ENCODE assay signal across 24 cellular contexts in the genomic region with DNA sequence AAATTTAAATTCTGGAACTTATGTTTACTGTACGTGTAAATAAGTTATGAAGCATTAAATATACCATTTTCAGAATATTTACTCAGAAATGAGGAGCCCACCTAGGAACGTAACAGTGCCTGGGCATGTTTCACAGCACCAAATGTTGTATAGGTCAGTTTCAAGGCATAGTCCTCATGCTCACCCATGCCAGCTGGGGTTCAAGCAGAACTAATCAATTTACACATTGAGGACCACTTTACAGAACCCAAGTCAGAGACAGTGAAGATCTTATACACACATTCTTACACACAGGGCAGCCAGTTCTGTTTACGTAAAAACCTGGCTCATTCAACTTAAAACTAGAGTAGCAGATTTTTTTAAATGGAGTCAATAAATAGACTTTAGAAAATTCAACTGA. TPM values are rescaled to one million over a fixed set of nuclear protein-coding genes. Genes with fewer than 3 reads are reported as not detected.
DNase-seq lines count a peak whose midpoint lies in the region; ATAC-seq and TF ChIP-seq lines count a peak whose summit lies in the region.
"Had no signal": no experiment of that assay in that cellular context is flagged by ENCODE, and none has a peak within 500 bp of the region (broad histone marks: within the 10 kb centered on the region; RNA-seq: fewer than 3 reads in every experiment).

No MANE protein-coding gene starts in this region.

- H4K91ac ChIP-seq in IMR-90 (ENCODE audit: insufficient read depth, low read depth, low read length) (no peak overlapping the region), mesenchymal stem cell (ENCODE audit: low read length) (no peak overlapping the region)

- DNase-seq in T-helper 1 cell (no peak), IMR-90 (no peak), T-helper 17 cell (no peak), mesenchymal stem cell (no peak), Peyer's patch (no peak)
- DNase-seq in activated CD4-positive, alpha-beta memory T cell treated with anti-CD3 and anti-CD28 coated beads, Interleukin-2, amount 10 ng/mL, durations not matched to agents 7 days and 5 days, result no peak
- DNase-seq: activated CD4-positive, alpha-beta T cell treated with anti-CD3 and anti-CD28 coated beads for 4 hours; activated gamma-delta T cell; central memory CD4-positive, alpha-beta T cell; DMS79 treated with DMSO at 0.1 percent for 48 hours; foreskin fibroblast; MG63; NCI-H2171 treated with DMSO at 0.1 percent for 48 hours; NCI-H82; occipital lobe; retina; stimulated activated CD4-positive, alpha-beta T cell treated with anti-CD3 and anti-CD28 coated beads, Interleukin-4, amount 100 ng/mL, for 4 hours; upper lobe of right lung had no signal

- BruUV-seq in IMR-90 (replicated peaks; lab: Mats Ljungman, UMichigan), result no TSS peak

- H2AK5ac ChIP-seq in IMR-90 (ENCODE audit: low read depth, low read length) (no peak overlapping the region), mesenchymal stem cell (ENCODE audit: low read length, severe bottlenecking) (no peak overlapping the region)

- TF ChIP-seq CTCF in IMR-90 (conservative IDR thresholded peaks at IDR 0.05; ENCODE audit: low read depth, low read length) (no peak), Peyer's patch (IDR thresholded peaks at IDR 0.05) (no peak)

- H2AK9ac ChIP-seq in IMR-90 (replicated peaks; ENCODE audit: low read depth, low read length, poor library complexity), result no peak overlapping the region

- TF ChIP-seq POLR2A in IMR-90 (IDR thresholded peaks at IDR 0.05; ENCODE audit: low read depth, low read length) (no peak), Peyer's patch (IDR thresholded peaks at IDR 0.05) (no peak)

- H2AFZ ChIP-seq in IMR-90 (replicated peaks; ENCODE audit: low read length, poor library complexity) (no peak overlapping the region), mesenchymal stem cell (ENCODE audit: low read depth, low read length) (no peak overlapping the region)

- no peak for TF ChIP-seq RAD21 in IMR-90 (IDR thresholded peaks at IDR 0.05; ENCODE audit: low read length)

- peaks cover 2% of the 10 kb centered on the region for H3K36me3 Mint-ChIP-seq in T-helper 1 cell treated with Interleukin-12 subunit alpha and Interleukin-12 subunit beta and Interleukin-4 antibody, amounts not matched to agents 30 μg/mL and 1 μg/mL, for 36 hours (ENCODE audit: low read depth)
- H3K36me3 Mint-ChIP-seq in T-helper 17 cell (ENCODE audit: low read depth), result peaks cover 4% of the 10 kb centered on the region
- H3K36me3 Mint-ChIP-seq in activated CD4-positive, alpha-beta memory T cell treated with anti-CD3 and anti-CD28 coated beads, Interleukin-2, amount 10 ng/mL, durations not matched to agents 7 days and 5 days (ENCODE audit: low read depth), result no peaks in the 10 kb centered on the region

- ATAC-seq in IMR-90 (ENCODE audit: low read depth), result no peak
- no peak for ATAC-seq in T-helper 17 cell
- ATAC-seq in GM19351 (IDR thresholded peaks at IDR 0.05; ENCODE audit: unreplicated experiment), result no peak
- ATAC-seq: HCT116, SK-N-SH treated with all-trans-retinoic acid at 6 μM for 48 hours, upper lobe of right lung had no signal

- H2BK15ac ChIP-seq in IMR-90 (ENCODE audit: low read depth, low read length) (peak overlapping the region; percentile 3; the same call in 1 of the 3 replicates), mesenchymal stem cell (ENCODE audit: low read depth, poor library complexity, severe bottlenecking) (no peak overlapping the region)

- 0 out of 2 replicates have a peak overlapping the region, but pooled peaks have one; percentile 56 for H3K4ac ChIP-seq in IMR-90 (ENCODE audit: low read depth, low read length)
- no peak overlapping the region for H3K4ac ChIP-seq in mesenchymal stem cell (ENCODE audit: low read depth in 1 of 2, low read length in 2 of 2)

- dilution Hi-C loops in IMR-90 (cut with HindIII; ENCODE audit: low sequenced_read_pairs, unreplicated experiment), result no loop called here

- no peaks in the 10 kb centered on the region for H3K9me3 ChIP-seq in IMR-90 (ENCODE audit: control insufficient read depth, insufficient read depth, low read length)
- no peaks in the 10 kb centered on the region for H3K9me3 ChIP-seq in T-helper 17 cell (ENCODE audit: control insufficient read depth, low read length, poor library complexity, severe bottlenecking)
- no peaks in the 10 kb centered on the region for H3K9me3 ChIP-seq in mesenchymal stem cell (ENCODE audit: control insufficient read depth, low read length)
- H3K9me3 ChIP-seq in Peyer's patch, result no peaks in the 10 kb centered on the region
- H3K9me3 ChIP-seq: MG63, upper lobe of right lung had no signal

- H3K36me3 ChIP-seq in IMR-90 (ENCODE audit: control insufficient read depth, insufficient read depth, low read length) (no peaks in the 10 kb centered on the region), mesenchymal stem cell (ENCODE audit: control insufficient read depth in 1 of 2, insufficient read depth in 2 of 2, low read depth in 1 of 2, low read length in 2 of 2) (peaks cover 0 to 7% of the 10 kb centered on the region in 2 experiments), Peyer's patch (no peaks in the 10 kb centered on the region)
- H3K36me3 ChIP-seq: MG63 had no signal

- H3K4me1 ChIP-seq in IMR-90 (ENCODE audit: control insufficient read depth, insufficient read depth, low read length), result no peaks in the 10 kb centered on the region; the same call in 1 of the 2 replicates
- peaks cover 2% of the 10 kb centered on the region for H3K4me1 ChIP-seq in mesenchymal stem cell (ENCODE audit: control insufficient read depth, insufficient read depth, low read depth, low read length)
- H3K4me1 ChIP-seq in Peyer's patch, result peaks cover 0 to 7% (median 0%) of the 10 kb centered on the region in 4 donors

- intact Hi-C loops in IMR-90 (cut with micrococcal nuclease), result loop anchor here (10.0 kb wide), 2 partner anchors 105 to 1935 kb away; no protein-coding TSS in a partner anchor

- peaks cover 2 to 17% of the 10 kb centered on the region in 2 experiments; a peak in 3 of 4 replicates for H3K79me1 ChIP-seq in IMR-90 (ENCODE audit: low read depth in 1 of 2, low read length in 2 of 2)
- peaks cover 7% of the 10 kb centered on the region for H3K79me1 ChIP-seq in mesenchymal stem cell (replicated peaks; ENCODE audit: low read length, poor library complexity, severe bottlenecking)

- H2BK120ac ChIP-seq in IMR-90 (ENCODE audit: low read depth, low read length), result no peak overlapping the region
- no peak overlapping the region for H2BK120ac ChIP-seq in mesenchymal stem cell (ENCODE audit: low read depth, low read length)

- H3K27ac Mint-ChIP-seq in T-helper 1 cell treated with Interleukin-12 subunit alpha and Interleukin-12 subunit beta and Interleukin-4 antibody, amounts not matched to agents 30 μg/mL and 1 μg/mL, for 36 hours, result peak overlapping the region; percentile 19
- H3K27ac Mint-ChIP-seq in T-helper 17 cell, result peak overlapping the region; percentile 83
- H3K27ac Mint-ChIP-seq in activated CD4-positive, alpha-beta memory T cell treated with anti-CD3 and anti-CD28 coated beads, Interleukin-2, amount 10 ng/mL, durations not matched to agents 7 days and 5 days, result no peak overlapping the region
- H3K27ac Mint-ChIP-seq: B cell had no signal

- H3K9ac ChIP-seq in IMR-90 (ENCODE audit: low read depth, low read length) (no peak overlapping the region), mesenchymal stem cell (ENCODE audit: low read length) (no peak overlapping the region)

- H3K27me3 Mint-ChIP-seq in T-helper 1 cell treated with Interleukin-12 subunit alpha and Interleukin-12 subunit beta and Interleukin-4 antibody, amounts not matched to agents 30 μg/mL and 1 μg/mL, for 36 hours (ENCODE audit: low read depth), result peaks cover under 1% of the 10 kb centered on the region
- peaks cover 1% of the 10 kb centered on the region for H3K27me3 Mint-ChIP-seq in T-helper 17 cell
- H3K27me3 Mint-ChIP-seq in activated CD4-positive, alpha-beta memory T cell treated with anti-CD3 and anti-CD28 coated beads, Interleukin-2, amount 10 ng/mL, durations not matched to agents 7 days and 5 days, result no peaks in the 10 kb centered on the region
- H3K27me3 Mint-ChIP-seq: B cell had no signal

- H3K4me3 Mint-ChIP-seq in T-helper 1 cell treated with Interleukin-12 subunit alpha and Interleukin-12 subunit beta and Interleukin-4 antibody, amounts not matched to agents 30 μg/mL and 1 μg/mL, for 36 hours, result no peak overlapping the region
- peak overlapping the region; percentile 15 for H3K4me3 Mint-ChIP-seq in T-helper 17 cell
- H3K4me3 Mint-ChIP-seq in activated CD4-positive, alpha-beta memory T cell treated with anti-CD3 and anti-CD28 coated beads, Interleukin-2, amount 10 ng/mL, durations not matched to agents 7 days and 5 days, result no peak overlapping the region

- H3K4me2 ChIP-seq in IMR-90 (ENCODE audit: low read depth, low read length) (no peak overlapping the region), mesenchymal stem cell (ENCODE audit: low read length, poor library complexity, severe bottlenecking) (no peak overlapping the region)

- H3K9me1 ChIP-seq in IMR-90 (ENCODE audit: insufficient read depth, low read length), result peaks cover 3% of the 10 kb centered on the region; the same call in 1 of the 2 replicates

- CTCF ChIA-PET in IMR-90 (lab: Yijun Ruan, JAX), result interaction anchor here (0.6 kb wide), 1 partner anchor 547 kb away, joined by 3 read pairs; no protein-coding TSS in a partner anchor
- CTCF ChIA-PET in activated CD4-positive, alpha-beta memory T cell treated with anti-CD3 and anti-CD28 coated beads, Interleukin-2, amount 10 ng/mL, durations not matched to agents 7 days and 5 days (lab: Charles Lee), result no interaction called here

- 0 out of 2 replicates have a peak overlapping the region, but pooled peaks have one; percentile 12 for H3K14ac ChIP-seq in IMR-90 (replicated peaks; ENCODE audit: low read depth, low read length)
- no peak overlapping the region for H3K14ac ChIP-seq in mesenchymal stem cell (ENCODE audit: low read length in 2 of 2)

- H3K23ac ChIP-seq in IMR-90 (ENCODE audit: low read depth, low read length) (no peak overlapping the region; the same call in 1 of the 2 replicates), mesenchymal stem cell (ENCODE audit: low read length in 2 of 2) (no peak overlapping the region)

- H2BK5ac ChIP-seq in IMR-90 (ENCODE audit: low read depth, low read length, poor library complexity, severe bottlenecking) (no peak overlapping the region), mesenchymal stem cell (ENCODE audit: low read depth, low read length, poor library complexity, severe bottlenecking) (no peak overlapping the region)

- H3K4me3 ChIP-seq in IMR-90 (ENCODE audit: insufficient read depth, low read depth, low read length) (no peak overlapping the region), mesenchymal stem cell (ENCODE audit: insufficient read depth in 1 of 2, low read depth in 1 of 2, low read length in 2 of 2) (no peak overlapping the region), Peyer's patch (no peak overlapping the region)
- H3K4me3 ChIP-seq: MG63, upper lobe of right lung had no signal

- no peak overlapping the region for H4K8ac ChIP-seq in IMR-90 (ENCODE audit: low read depth in 2 of 2, low read length in 2 of 2)
- peak overlapping the region; percentile 37 for H4K8ac ChIP-seq in mesenchymal stem cell (ENCODE audit: low read length)

- POLR2A ChIA-PET in IMR-90 (lab: Charles Lee; ENCODE audit: unreplicated experiment), result no interaction called here
- POLR2A ChIA-PET in activated CD4-positive, alpha-beta memory T cell treated with anti-CD3 and anti-CD28 coated beads, Interleukin-2, amount 10 ng/mL, durations not matched to agents 7 days and 5 days (lab: Charles Lee), result no interaction called here

- H3K4me1 Mint-ChIP-seq in T-helper 1 cell treated with Interleukin-12 subunit alpha and Interleukin-12 subunit beta and Interleukin-4 antibody, amounts not matched to agents 30 μg/mL and 1 μg/mL, for 36 hours (ENCODE audit: low read depth), result peaks cover 33% of the 10 kb centered on the region
- H3K4me1 Mint-ChIP-seq in T-helper 17 cell, result peaks cover 26% of the 10 kb centered on the region
- peaks cover 30% of the 10 kb centered on the region for H3K4me1 Mint-ChIP-seq in activated CD4-positive, alpha-beta memory T cell treated with anti-CD3 and anti-CD28 coated beads, Interleukin-2, amount 10 ng/mL, durations not matched to agents 7 days and 5 days

- in situ Hi-C loops in IMR-90 (cut with MboI; ENCODE audit: low sequenced_read_pairs), result no loop called here

- no peak overlapping the region for H3K56ac ChIP-seq in IMR-90 (ENCODE audit: extremely low read depth, insufficient read depth, low read length)

- H3K9me3 Mint-ChIP-seq in T-helper 1 cell treated with Interleukin-12 subunit alpha and Interleukin-12 subunit beta and Interleukin-4 antibody, amounts not matched to agents 30 μg/mL and 1 μg/mL, for 36 hours, result no peaks in the 10 kb centered on the region
- no peaks in the 10 kb centered on the region for H3K9me3 Mint-ChIP-seq in activated CD4-positive, alpha-beta memory T cell treated with anti-CD3 and anti-CD28 coated beads, Interleukin-2, amount 10 ng/mL, durations not matched to agents 7 days and 5 days

- no peak overlapping the region for H3K27ac ChIP-seq in IMR-90 (ENCODE audit: insufficient read depth, low read length)
- H3K27ac ChIP-seq in mesenchymal stem cell (ENCODE audit: low read length, poor library complexity, severe bottlenecking), result no peak overlapping the region
- no peak overlapping the region for H3K27ac ChIP-seq in Peyer's patch
- H3K27ac ChIP-seq: 22Rv1, upper lobe of right lung had no signal

- H4K5ac ChIP-seq in IMR-90 (ENCODE audit: low read depth, low read length), result no peak overlapping the region

- no peak overlapping the region for H2BK12ac ChIP-seq in mesenchymal stem cell (ENCODE audit: low read length in 2 of 2)

- no CpG with 5 or more reads among the region's 3 CpGs for WGBS in IMR-90 (ENCODE audit: extremely low coverage in 2 of 2, insufficient read length in 1 of 2), 2 experiments
- WGBS in mesenchymal stem cell, result 99% methylated on average over 2 of the region's 3 CpGs

- no peaks in the 10 kb centered on the region for H4K20me1 ChIP-seq in IMR-90 (ENCODE audit: insufficient read depth, low read length)

- no peaks in the 10 kb centered on the region for H3K27me3 ChIP-seq in IMR-90 (ENCODE audit: control insufficient read depth, insufficient read depth, low read length)
- no peaks in the 10 kb centered on the region for H3K27me3 ChIP-seq in mesenchymal stem cell (ENCODE audit: control insufficient read depth in 1 of 2, insufficient read depth in 1 of 2, low read length in 2 of 2)
- no peaks in the 10 kb centered on the region for H3K27me3 ChIP-seq in Peyer's patch
- H3K27me3 ChIP-seq: MG63, upper lobe of right lung had no signal

- no peak overlapping the region for H2BK20ac ChIP-seq in IMR-90 (ENCODE audit: low read depth, low read length)

- H3K18ac ChIP-seq in IMR-90 (ENCODE audit: low read depth, low read length) (no peak overlapping the region), mesenchymal stem cell (ENCODE audit: low read depth in 1 of 2, low read length in 2 of 2) (peak overlapping the region in 1 of 2 experiments; percentile 9)

RNA-seq across cellular contexts. Expression of gene KICS2, which starts 2.0 kb away (rescaled TPM):
- 5.6 and 6.1 TPM in 2 replicates for total RNA-seq in IMR-90 (2012; rRNA removed)
- polyA plus RNA-seq in IMR-90 (2012; rRNA removed), result 2.3 and 2.4 TPM in 2 replicates
- polyA plus RNA-seq in IMR-90 (2012; cell fraction: cytosol; rRNA removed), result 1.5 and 3.0 TPM in 2 replicates
- 1.5 and 2.2 TPM in 2 replicates for polyA plus RNA-seq in IMR-90 (2012; cell fraction: nucleus; rRNA removed; ENCODE audit: low replicate concordance)
- total RNA-seq in T-helper 17 cell, result 10 to 100 TPM; 18.0 to 19.7 TPM
- 1.7 TPM for polyA plus RNA-seq in mesenchymal stem cell (2013, experiment 1 of 2)
- polyA plus RNA-seq in mesenchymal stem cell (2013, experiment 2 of 2), result 1.8 TPM
- 10 to 100 TPM in 1 of 4 donors, 1 to 10 TPM in 3; 1.6 to 21.3 (median 9.6) TPM for total RNA-seq in Peyer's patch
- total RNA-seq in activated CD4-positive, alpha-beta memory T cell treated with anti-CD3 and anti-CD28 coated beads, Interleukin-2, amount 10 ng/mL, durations not matched to agents 7 days and 5 days, result 10 to 100 TPM in 1 of 2 experiments, 1 to 10 TPM in 1; 9.6 to 10.3 TPM
